ENCODE assay signal across 1 cellular context in the genomic region with DNA sequence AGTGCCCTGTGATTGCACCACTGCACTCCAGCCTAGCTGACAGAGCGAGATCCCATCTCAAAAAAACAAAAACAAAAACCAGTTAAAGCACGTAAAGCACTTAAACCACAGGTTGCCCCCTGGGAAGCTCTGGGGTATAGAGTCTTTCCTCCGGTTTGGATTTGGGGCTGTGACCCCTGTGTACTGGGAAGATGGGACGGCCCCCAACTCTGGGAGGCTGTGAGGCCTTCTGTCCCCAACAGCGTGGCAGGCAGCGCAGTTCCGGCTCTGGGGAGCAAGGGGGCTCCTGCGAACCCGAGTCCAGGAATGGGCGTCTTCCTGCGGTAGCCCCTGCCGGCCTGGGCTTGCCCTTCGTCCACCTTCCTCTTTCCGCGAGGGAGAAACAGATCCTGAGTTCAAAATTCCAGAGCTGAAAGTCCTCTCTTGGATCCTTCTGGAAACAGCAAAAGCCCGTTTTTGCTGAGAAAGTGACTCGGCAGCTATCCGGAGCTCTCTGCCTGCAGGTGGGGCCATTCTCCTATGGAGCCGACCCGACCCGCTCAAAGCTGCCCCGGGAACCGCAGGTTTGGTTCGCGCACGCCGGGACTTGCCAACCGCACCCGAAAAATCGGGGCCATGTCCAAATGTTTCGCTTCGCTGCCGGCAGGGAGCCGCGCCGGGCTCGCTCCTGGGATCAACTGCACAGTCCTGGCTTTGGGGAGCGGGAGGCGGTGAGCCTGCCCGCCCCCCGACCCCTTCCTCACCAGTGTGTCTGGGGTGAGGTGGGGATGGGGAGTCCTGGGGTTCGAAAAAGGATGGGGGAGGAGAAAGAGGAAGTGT.
TF ChIP-seq lines count a peak whose summit lies in the region.

No MANE protein-coding gene starts in this region.

TF ChIP-seq in K562, 482 proteins besides CTCF, POLR2A, EP300 and RAD21 (continued from another document):
- TF ChIP-seq, protein P1, sequence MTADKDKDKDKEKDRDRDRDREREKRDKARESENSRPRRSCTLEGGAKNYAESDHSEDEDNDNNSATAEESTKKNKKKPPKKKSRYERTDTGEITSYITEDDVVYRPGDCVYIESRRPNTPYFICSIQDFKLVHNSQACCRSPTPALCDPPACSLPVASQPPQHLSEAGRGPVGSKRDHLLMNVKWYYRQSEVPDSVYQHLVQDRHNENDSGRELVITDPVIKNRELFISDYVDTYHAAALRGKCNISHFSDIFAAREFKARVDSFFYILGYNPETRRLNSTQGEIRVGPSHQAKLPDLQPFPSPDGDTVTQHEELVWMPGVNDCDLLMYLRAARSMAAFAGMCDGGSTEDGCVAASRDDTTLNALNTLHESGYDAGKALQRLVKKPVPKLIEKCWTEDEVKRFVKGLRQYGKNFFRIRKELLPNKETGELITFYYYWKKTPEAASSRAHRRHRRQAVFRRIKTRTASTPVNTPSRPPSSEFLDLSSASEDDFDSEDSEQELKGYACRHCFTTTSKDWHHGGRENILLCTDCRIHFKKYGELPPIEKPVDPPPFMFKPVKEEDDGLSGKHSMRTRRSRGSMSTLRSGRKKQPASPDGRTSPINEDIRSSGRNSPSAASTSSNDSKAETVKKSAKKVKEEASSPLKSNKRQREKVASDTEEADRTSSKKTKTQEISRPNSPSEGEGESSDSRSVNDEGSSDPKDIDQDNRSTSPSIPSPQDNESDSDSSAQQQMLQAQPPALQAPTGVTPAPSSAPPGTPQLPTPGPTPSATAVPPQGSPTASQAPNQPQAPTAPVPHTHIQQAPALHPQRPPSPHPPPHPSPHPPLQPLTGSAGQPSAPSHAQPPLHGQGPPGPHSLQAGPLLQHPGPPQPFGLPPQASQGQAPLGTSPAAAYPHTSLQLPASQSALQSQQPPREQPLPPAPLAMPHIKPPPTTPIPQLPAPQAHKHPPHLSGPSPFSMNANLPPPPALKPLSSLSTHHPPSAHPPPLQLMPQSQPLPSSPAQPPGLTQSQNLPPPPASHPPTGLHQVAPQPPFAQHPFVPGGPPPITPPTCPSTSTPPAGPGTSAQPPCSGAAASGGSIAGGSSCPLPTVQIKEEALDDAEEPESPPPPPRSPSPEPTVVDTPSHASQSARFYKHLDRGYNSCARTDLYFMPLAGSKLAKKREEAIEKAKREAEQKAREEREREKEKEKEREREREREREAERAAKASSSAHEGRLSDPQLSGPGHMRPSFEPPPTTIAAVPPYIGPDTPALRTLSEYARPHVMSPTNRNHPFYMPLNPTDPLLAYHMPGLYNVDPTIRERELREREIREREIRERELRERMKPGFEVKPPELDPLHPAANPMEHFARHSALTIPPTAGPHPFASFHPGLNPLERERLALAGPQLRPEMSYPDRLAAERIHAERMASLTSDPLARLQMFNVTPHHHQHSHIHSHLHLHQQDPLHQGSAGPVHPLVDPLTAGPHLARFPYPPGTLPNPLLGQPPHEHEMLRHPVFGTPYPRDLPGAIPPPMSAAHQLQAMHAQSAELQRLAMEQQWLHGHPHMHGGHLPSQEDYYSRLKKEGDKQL (CRISPR knock-in tag; IDR thresholded peaks at IDR 0.05; ENCODE audit: borderline replicate concordance) = no peak
- TF ChIP-seq, protein P2, sequence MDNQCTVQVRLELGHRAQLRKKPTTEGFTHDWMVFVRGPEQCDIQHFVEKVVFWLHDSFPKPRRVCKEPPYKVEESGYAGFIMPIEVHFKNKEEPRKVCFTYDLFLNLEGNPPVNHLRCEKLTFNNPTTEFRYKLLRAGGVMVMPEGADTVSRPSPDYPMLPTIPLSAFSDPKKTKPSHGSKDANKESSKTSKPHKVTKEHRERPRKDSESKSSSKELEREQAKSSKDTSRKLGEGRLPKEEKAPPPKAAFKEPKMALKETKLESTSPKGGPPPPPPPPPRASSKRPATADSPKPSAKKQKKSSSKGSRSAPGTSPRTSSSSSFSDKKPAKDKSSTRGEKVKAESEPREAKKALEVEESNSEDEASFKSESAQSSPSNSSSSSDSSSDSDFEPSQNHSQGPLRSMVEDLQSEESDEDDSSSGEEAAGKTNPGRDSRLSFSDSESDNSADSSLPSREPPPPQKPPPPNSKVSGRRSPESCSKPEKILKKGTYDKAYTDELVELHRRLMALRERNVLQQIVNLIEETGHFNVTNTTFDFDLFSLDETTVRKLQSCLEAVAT (IDR thresholded peaks at IDR 0.05) = no peak
- TF ChIP-seq ZNF134 (CRISPR knock-in tag; conservative IDR thresholded peaks at IDR 0.05) = no peak
- TF ChIP-seq U2AF2 (optimal IDR thresholded peaks at IDR 0.05; ENCODE audit: low read depth, low read length) = no peak
- TF ChIP-seq, protein P3, sequence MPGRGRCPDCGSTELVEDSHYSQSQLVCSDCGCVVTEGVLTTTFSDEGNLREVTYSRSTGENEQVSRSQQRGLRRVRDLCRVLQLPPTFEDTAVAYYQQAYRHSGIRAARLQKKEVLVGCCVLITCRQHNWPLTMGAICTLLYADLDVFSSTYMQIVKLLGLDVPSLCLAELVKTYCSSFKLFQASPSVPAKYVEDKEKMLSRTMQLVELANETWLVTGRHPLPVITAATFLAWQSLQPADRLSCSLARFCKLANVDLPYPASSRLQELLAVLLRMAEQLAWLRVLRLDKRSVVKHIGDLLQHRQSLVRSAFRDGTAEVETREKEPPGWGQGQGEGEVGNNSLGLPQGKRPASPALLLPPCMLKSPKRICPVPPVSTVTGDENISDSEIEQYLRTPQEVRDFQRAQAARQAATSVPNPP (IDR thresholded peaks at IDR 0.05; ENCODE audit: borderline replicate concordance, insufficient read depth, insufficient read length) = no peak
- TF ChIP-seq LCOR (CRISPR knock-in tag; IDR thresholded peaks at IDR 0.05) = peak; percentile 65; the same call in 1 of the 2 replicates
- TF ChIP-seq ESRRB (CRISPR knock-in tag; IDR thresholded peaks at IDR 0.05; ENCODE audit: borderline replicate concordance) = no peak
- TF ChIP-seq C11orf30 (IDR thresholded peaks at IDR 0.05; ENCODE audit: low read depth) = no peak
- no peak for TF ChIP-seq MCM5 (IDR thresholded peaks at IDR 0.05; ENCODE audit: low read depth)
- 0 out of 2 replicates have a peak, but pooled peaks have one; percentile 16 for TF ChIP-seq NFRKB (IDR thresholded peaks at IDR 0.05; ENCODE audit: low read depth)
- peak; percentile 95 for TF ChIP-seq ZFX (CRISPR knock-in tag; IDR thresholded peaks at IDR 0.05)
- peak in 1 of 2 experiments; percentile 22; a peak in 1 of 4 replicates for TF ChIP-seq SIN3A (IDR thresholded peaks at IDR 0.05; ENCODE audit: borderline replicate concordance in 2 of 2, control insufficient read depth in 1 of 2, low read depth in 2 of 2, low read length in 2 of 2)
- TF ChIP-seq HDGF (IDR thresholded peaks at IDR 0.05) = no peak
- TF ChIP-seq ZNF551 (CRISPR knock-in tag; IDR thresholded peaks at IDR 0.05) = no peak
- TF ChIP-seq THRAP3 (IDR thresholded peaks at IDR 0.05; ENCODE audit: borderline replicate concordance) = no peak
- no peak for TF ChIP-seq ZNF695 (CRISPR knock-in tag; IDR thresholded peaks at IDR 0.05)
- TF ChIP-seq, protein P4, sequence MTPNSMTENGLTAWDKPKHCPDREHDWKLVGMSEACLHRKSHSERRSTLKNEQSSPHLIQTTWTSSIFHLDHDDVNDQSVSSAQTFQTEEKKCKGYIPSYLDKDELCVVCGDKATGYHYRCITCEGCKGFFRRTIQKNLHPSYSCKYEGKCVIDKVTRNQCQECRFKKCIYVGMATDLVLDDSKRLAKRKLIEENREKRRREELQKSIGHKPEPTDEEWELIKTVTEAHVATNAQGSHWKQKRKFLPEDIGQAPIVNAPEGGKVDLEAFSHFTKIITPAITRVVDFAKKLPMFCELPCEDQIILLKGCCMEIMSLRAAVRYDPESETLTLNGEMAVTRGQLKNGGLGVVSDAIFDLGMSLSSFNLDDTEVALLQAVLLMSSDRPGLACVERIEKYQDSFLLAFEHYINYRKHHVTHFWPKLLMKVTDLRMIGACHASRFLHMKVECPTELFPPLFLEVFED (CRISPR knock-in tag; conservative IDR thresholded peaks at IDR 0.05) = no peak; the same call in 1 of the 2 replicates
- TF ChIP-seq ZFP36 (IDR thresholded peaks at IDR 0.05; ENCODE audit: low read depth, low read length, partially characterized antibody) = no peak
- TF ChIP-seq MYNN (IDR thresholded peaks at IDR 0.05) = 0 out of 2 replicates have a peak, but pooled peaks have one; percentile 6
- TF ChIP-seq MYNN (CRISPR knock-in tag; IDR thresholded peaks at IDR 0.05) = no peak
- TF ChIP-seq, protein P5, sequence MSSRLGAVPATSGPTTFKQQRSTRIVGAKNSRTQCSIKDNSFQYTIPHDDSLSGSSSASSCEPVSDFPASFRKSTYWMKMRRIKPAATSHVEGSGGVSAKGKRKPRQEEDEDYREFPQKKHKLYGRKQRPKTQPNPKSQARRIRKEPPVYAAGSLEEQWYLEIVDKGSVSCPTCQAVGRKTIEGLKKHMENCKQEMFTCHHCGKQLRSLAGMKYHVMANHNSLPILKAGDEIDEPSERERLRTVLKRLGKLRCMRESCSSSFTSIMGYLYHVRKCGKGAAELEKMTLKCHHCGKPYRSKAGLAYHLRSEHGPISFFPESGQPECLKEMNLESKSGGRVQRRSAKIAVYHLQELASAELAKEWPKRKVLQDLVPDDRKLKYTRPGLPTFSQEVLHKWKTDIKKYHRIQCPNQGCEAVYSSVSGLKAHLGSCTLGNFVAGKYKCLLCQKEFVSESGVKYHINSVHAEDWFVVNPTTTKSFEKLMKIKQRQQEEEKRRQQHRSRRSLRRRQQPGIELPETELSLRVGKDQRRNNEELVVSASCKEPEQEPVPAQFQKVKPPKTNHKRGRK (tag; IDR thresholded peaks at IDR 0.05) = no peak
- TF ChIP-seq RB1 (IDR thresholded peaks at IDR 0.05; ENCODE audit: low read depth) = 0 out of 2 replicates have a peak, but pooled peaks have one; percentile 36
- TF ChIP-seq, protein P6, sequence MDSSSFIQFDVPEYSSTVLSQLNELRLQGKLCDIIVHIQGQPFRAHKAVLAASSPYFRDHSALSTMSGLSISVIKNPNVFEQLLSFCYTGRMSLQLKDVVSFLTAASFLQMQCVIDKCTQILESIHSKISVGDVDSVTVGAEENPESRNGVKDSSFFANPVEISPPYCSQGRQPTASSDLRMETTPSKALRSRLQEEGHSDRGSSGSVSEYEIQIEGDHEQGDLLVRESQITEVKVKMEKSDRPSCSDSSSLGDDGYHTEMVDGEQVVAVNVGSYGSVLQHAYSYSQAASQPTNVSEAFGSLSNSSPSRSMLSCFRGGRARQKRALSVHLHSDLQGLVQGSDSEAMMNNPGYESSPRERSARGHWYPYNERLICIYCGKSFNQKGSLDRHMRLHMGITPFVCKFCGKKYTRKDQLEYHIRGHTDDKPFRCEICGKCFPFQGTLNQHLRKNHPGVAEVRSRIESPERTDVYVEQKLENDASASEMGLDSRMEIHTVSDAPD (CRISPR knock-in tag; IDR thresholded peaks at IDR 0.05) = no peak
- TF ChIP-seq ATF7 (IDR thresholded peaks at IDR 0.05) = peak; percentile 47; the same call in 1 of the 2 replicates
- TF ChIP-seq PCBP2 (IDR thresholded peaks at IDR 0.05; ENCODE audit: low read depth, low read length, poor library complexity, severe bottlenecking) = no peak
- TF ChIP-seq, protein P7, sequence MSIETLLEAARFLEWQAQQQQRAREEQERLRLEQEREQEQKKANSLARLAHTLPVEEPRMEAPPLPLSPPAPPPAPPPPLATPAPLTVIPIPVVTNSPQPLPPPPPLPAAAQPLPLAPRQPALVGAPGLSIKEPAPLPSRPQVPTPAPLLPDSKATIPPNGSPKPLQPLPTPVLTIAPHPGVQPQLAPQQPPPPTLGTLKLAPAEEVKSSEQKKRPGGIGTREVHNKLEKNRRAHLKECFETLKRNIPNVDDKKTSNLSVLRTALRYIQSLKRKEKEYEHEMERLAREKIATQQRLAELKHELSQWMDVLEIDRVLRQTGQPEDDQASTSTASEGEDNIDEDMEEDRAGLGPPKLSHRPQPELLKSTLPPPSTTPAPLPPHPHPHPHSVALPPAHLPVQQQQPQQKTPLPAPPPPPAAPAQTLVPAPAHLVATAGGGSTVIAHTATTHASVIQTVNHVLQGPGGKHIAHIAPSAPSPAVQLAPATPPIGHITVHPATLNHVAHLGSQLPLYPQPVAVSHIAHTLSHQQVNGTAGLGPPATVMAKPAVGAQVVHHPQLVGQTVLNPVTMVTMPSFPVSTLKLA (conservative IDR thresholded peaks at IDR 0.05) = peak in 1 of 2 experiments; percentile 55; a peak in 2 of 4 replicates
- no peak for TF ChIP-seq NFE2L1 (tag; IDR thresholded peaks at IDR 0.05; ENCODE audit: borderline replicate concordance, low read depth)
- TF ChIP-seq KLF13 (tag; IDR thresholded peaks at IDR 0.05; ENCODE audit: borderline replicate concordance, low read depth) = no peak
- TF ChIP-seq MCM2 (IDR thresholded peaks at IDR 0.05; ENCODE audit: low read depth) = no peak
- TF ChIP-seq, protein P8, sequence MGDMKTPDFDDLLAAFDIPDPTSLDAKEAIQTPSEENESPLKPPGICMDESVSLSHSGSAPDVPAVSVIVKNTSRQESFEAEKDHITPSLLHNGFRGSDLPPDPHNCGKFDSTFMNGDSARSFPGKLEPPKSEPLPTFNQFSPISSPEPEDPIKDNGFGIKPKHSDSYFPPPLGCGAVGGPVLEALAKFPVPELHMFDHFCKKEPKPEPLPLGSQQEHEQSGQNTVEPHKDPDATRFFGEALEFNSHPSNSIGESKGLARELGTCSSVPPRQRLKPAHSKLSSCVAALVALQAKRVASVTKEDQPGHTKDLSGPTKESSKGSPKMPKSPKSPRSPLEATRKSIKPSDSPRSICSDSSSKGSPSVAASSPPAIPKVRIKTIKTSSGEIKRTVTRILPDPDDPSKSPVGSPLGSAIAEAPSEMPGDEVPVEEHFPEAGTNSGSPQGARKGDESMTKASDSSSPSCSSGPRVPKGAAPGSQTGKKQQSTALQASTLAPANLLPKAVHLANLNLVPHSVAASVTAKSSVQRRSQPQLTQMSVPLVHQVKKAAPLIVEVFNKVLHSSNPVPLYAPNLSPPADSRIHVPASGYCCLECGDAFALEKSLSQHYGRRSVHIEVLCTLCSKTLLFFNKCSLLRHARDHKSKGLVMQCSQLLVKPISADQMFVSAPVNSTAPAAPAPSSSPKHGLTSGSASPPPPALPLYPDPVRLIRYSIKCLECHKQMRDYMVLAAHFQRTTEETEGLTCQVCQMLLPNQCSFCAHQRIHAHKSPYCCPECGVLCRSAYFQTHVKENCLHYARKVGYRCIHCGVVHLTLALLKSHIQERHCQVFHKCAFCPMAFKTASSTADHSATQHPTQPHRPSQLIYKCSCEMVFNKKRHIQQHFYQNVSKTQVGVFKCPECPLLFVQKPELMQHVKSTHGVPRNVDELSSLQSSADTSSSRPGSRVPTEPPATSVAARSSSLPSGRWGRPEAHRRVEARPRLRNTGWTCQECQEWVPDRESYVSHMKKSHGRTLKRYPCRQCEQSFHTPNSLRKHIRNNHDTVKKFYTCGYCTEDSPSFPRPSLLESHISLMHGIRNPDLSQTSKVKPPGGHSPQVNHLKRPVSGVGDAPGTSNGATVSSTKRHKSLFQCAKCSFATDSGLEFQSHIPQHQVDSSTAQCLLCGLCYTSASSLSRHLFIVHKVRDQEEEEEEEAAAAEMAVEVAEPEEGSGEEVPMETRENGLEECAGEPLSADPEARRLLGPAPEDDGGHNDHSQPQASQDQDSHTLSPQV (IDR thresholded peaks at IDR 0.05) = peak; percentile 73
- TF ChIP-seq, protein P9, sequence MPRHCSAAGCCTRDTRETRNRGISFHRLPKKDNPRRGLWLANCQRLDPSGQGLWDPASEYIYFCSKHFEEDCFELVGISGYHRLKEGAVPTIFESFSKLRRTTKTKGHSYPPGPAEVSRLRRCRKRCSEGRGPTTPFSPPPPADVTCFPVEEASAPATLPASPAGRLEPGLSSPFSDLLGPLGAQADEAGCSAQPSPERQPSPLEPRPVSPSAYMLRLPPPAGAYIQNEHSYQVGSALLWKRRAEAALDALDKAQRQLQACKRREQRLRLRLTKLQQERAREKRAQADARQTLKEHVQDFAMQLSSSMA (CRISPR knock-in tag; IDR thresholded peaks at IDR 0.05) = no peak
- TF ChIP-seq SRSF7 (optimal IDR thresholded peaks at IDR 0.05; ENCODE audit: low read depth, low read length) = no peak
- TF ChIP-seq FOSL1 (tag; conservative IDR thresholded peaks at IDR 0.05) = peak; percentile 65
- TF ChIP-seq ESRRA (IDR thresholded peaks at IDR 0.05; ENCODE audit: borderline replicate concordance, low read depth) = peak; percentile 33
- no peak for TF ChIP-seq HMGN3 (IDR thresholded peaks at IDR 0.05; ENCODE audit: borderline replicate concordance, extremely low read depth, insufficient read length, low read depth, low read length)
